ENCODE assay signal across 18 cellular contexts in genomic region chr5:147985593-147985992, GRCh38.
DNase-seq lines count a peak whose midpoint lies in the region; ATAC-seq, FAIRE-seq and TF ChIP-seq lines count a peak whose summit lies in the region.
"Had no signal": no experiment of that assay in that cellular context is flagged by ENCODE, and none has a peak within 500 bp of the region (broad histone marks: within the 10 kb centered on the region; RNA-seq: fewer than 3 reads in every experiment).

No MANE protein-coding gene starts in this region.

- H3K4me3 ChIP-seq in right lobe of liver (no peak overlapping the region), HepG2 (replicated peaks in 1 of 3; ENCODE audit: insufficient read depth in 1 of 3, low read depth in 2 of 3, low read length in 3 of 3) (no peak overlapping the region), trophoblast cell (ENCODE audit: low read depth, low read length) (no peak overlapping the region)
- H3K4me3 ChIP-seq: BLaER1 treated with 17β-estradiol and CSF1 and Interleukin-3, amounts not matched to agents 10 nM and 100 nM had no signal

- TF ChIP-seq CTCF in right lobe of liver (IDR thresholded peaks at IDR 0.05) (no peak), HepG2 (CRISPR knock-in tag; IDR thresholded peaks at IDR 0.05) (no peak)

- intact Hi-C loops in right lobe of liver (cut with DNase I) = no loop called here
- intact Hi-C loops in HepG2 (cut with micrococcal nuclease; ENCODE audit: unreplicated experiment) = no loop called here

- no peak overlapping the region for H4K12ac ChIP-seq in trophoblast cell (ENCODE audit: low read depth, low read length)

- CTCF ChIA-PET in HepG2 (lab: Yijun Ruan, JAX; ENCODE audit: low intra/inter-chr PET ratio, low total read pairs) = no interaction called here

- WGBS in right lobe of liver (ENCODE audit: insufficient coverage, low coverage, low lambda C conversion rate, missing lambda C conversion rate) = 51% methylated on average over 5 of the region's 5 CpGs
- WGBS in HepG2 (ENCODE audit: low lambda C conversion rate) = 9% methylated on average over 5 of the region's 5 CpGs
- no CpG with 5 or more reads among the region's 5 CpGs for WGBS in trophoblast cell (ENCODE audit: extremely low coverage, insufficient coverage, insufficient read length)

- H3K36me3 ChIP-seq in right lobe of liver (no peaks in the 10 kb centered on the region), HepG2 (replicated peaks in 1 of 2; ENCODE audit: control insufficient read depth in 1 of 2, insufficient read depth in 2 of 2, low read length in 2 of 2) (no peaks in the 10 kb centered on the region), trophoblast cell (ENCODE audit: control insufficient read depth in 1 of 2, insufficient read depth in 2 of 2, low read length in 2 of 2) (no peaks in the 10 kb centered on the region)
- H3K36me3 ChIP-seq: BLaER1 treated with 17β-estradiol and CSF1 and Interleukin-3, amounts not matched to agents 10 nM and 100 nM had no signal

- no peak overlapping the region for H4K8ac ChIP-seq in trophoblast cell (ENCODE audit: low read depth, low read length)

- TF ChIP-seq POLR2A in right lobe of liver (IDR thresholded peaks at IDR 0.05) (no peak), HepG2 (IDR thresholded peaks at IDR 0.05; ENCODE audit: insufficient read depth in 1 of 2, low read depth in 2 of 2, low read length in 2 of 2) (no peak)

- BruUV-seq in HepG2 (replicated peaks; lab: Mats Ljungman, UMichigan) = no TSS peak

- no peak overlapping the region for H3K9ac ChIP-seq in HepG2 (ENCODE audit: insufficient read depth, low read depth, low read length)
- peak overlapping the region; percentile 47 for H3K9ac ChIP-seq in trophoblast cell (ENCODE audit: low read length)
- H3K9ac ChIP-seq: BLaER1 treated with 17β-estradiol and CSF1 and Interleukin-3, amounts not matched to agents 10 nM and 100 nM had no signal

- no peak for FAIRE-seq in HepG2 (lab: Jason Lieb, UNC)

- H3K4me2 ChIP-seq in HepG2 (ENCODE audit: low read depth, low read length) (no peak overlapping the region), trophoblast cell (ENCODE audit: low read length) (no peak overlapping the region)
- H3K4me2 ChIP-seq: BLaER1 treated with 17β-estradiol and CSF1 and Interleukin-3, amounts not matched to agents 10 nM and 100 nM had no signal

- no peaks in the 10 kb centered on the region for H4K20me1 ChIP-seq in HepG2 (ENCODE audit: insufficient read depth, low read length)
- H4K20me1 ChIP-seq: BLaER1 treated with 17β-estradiol and CSF1 and Interleukin-3, amounts not matched to agents 10 nM and 100 nM had no signal

- in situ Hi-C loops in HepG2 (cut with HindIII; ENCODE audit: extremely low pct_ligation_motif_present, low pct_unique_long_range_greater_than_20kb) = no loop called here

- H3K4ac ChIP-seq in trophoblast cell (ENCODE audit: low read depth, low read length) = no peak overlapping the region

- no peak overlapping the region for H2BK120ac ChIP-seq in trophoblast cell (ENCODE audit: insufficient read depth, low read length, poor library complexity)

- ATAC-seq in right lobe of liver (peak; percentile 48 to 68 (median 64)), HepG2 (no peak), esophagus mucosa (peak; percentile 66)
- ATAC-seq: CD8-positive, alpha-beta T cell; HCT116 had no signal

- H3K23ac ChIP-seq in trophoblast cell (ENCODE audit: low read length) = no peak overlapping the region

- H3K18ac ChIP-seq in trophoblast cell (ENCODE audit: low read length) = no peak overlapping the region

- no peak for DNase-seq in right lobe of liver
- no peak for DNase-seq in HepG2 (ENCODE audit: low spot score)
- DNase-seq in trophoblast cell = no peak
- no peak for DNase-seq in activated gamma-delta T cell (lab: John Stamatoyannopoulos, UW)
- no peak for DNase-seq in SKM-1 (lab: John Stamatoyannopoulos, UW; ENCODE audit: unreplicated experiment)
- no peak for DNase-seq in activated CD8-positive, alpha-beta memory T cell treated with anti-CD3 and anti-CD28 coated beads, Interleukin-2, amount 50 U/mL, for 48 hours
- DNase-seq: 8988T; Calu3; CD8-positive, alpha-beta T cell; DMS79 treated with DMSO at 0.1 percent for 48 hours; GF-D8; GOT3; H7; HFFc6 had no signal

- H3K27me3 ChIP-seq in right lobe of liver = no peaks in the 10 kb centered on the region
- H3K27me3 ChIP-seq in HepG2 (ENCODE audit: control insufficient read depth in 1 of 2, insufficient read depth in 2 of 2, low read length in 2 of 2) = no peaks in the 10 kb centered on the region
- no peaks in the 10 kb centered on the region for H3K27me3 ChIP-seq in trophoblast cell (ENCODE audit: insufficient read depth, low read length)
- H3K27me3 ChIP-seq: BLaER1 treated with 17β-estradiol and CSF1 and Interleukin-3, amounts not matched to agents 10 nM and 100 nM had no signal

- H3K14ac ChIP-seq in trophoblast cell (ENCODE audit: low read length) = no peak overlapping the region

- H3K27ac ChIP-seq in right lobe of liver = peak overlapping the region in 1 of 3 donors; percentile 7
- H3K27ac ChIP-seq in HepG2 (ENCODE audit: extremely low read length, insufficient read depth, low read length) = no peak overlapping the region
- H3K27ac ChIP-seq in trophoblast cell (ENCODE audit: low read depth, low read length) = no peak overlapping the region
- H3K27ac ChIP-seq: BLaER1 treated with 17β-estradiol and CSF1 and Interleukin-3, amounts not matched to agents 10 nM and 100 nM; HL-60 had no signal

- H4K91ac ChIP-seq in trophoblast cell (ENCODE audit: low read depth, low read length) = no peak overlapping the region

- H3K4me1 ChIP-seq in right lobe of liver (peaks cover 0 to 16% (median 0%) of the 10 kb centered on the region in 4 donors), HepG2 (ENCODE audit: insufficient read depth, low read length) (no peaks in the 10 kb centered on the region), trophoblast cell (ENCODE audit: control insufficient read depth in 1 of 2, insufficient read depth in 2 of 2, low read length in 2 of 2) (no peaks in the 10 kb centered on the region)
- H3K4me1 ChIP-seq: BLaER1 treated with 17β-estradiol and CSF1 and Interleukin-3, amounts not matched to agents 10 nM and 100 nM had no signal

- no peaks in the 10 kb centered on the region for H3K9me3 ChIP-seq in right lobe of liver
- no peaks in the 10 kb centered on the region for H3K9me3 ChIP-seq in HepG2 (ENCODE audit: low read length)
- no peaks in the 10 kb centered on the region for H3K9me3 ChIP-seq in trophoblast cell (ENCODE audit: insufficient read depth, low read depth, low read length)
- H3K9me3 ChIP-seq: BLaER1 treated with 17β-estradiol and CSF1 and Interleukin-3, amounts not matched to agents 10 nM and 100 nM had no signal

- no peak overlapping the region for H2BK12ac ChIP-seq in trophoblast cell (ENCODE audit: low read length)

- TF ChIP-seq EP300 in HepG2 (IDR thresholded peaks at IDR 0.05; ENCODE audit: low read depth in 2 of 2, low read length in 2 of 2) = no peak
- no peak for TF ChIP-seq EP300 in HepG2 (CRISPR knock-in tag; IDR thresholded peaks at IDR 0.05; ENCODE audit: borderline replicate concordance)

- H2AFZ ChIP-seq in HepG2 (ENCODE audit: low read length) (no peak overlapping the region), trophoblast cell (ENCODE audit: insufficient read depth, low read length, poor library complexity) (no peak overlapping the region)

- H2BK5ac ChIP-seq in trophoblast cell (ENCODE audit: low read depth, low read length, poor library complexity) = no peak overlapping the region

- POLR2A ChIA-PET in HepG2 (lab: Yijun Ruan, JAX) = no interaction called here

- H2AK5ac ChIP-seq in trophoblast cell (ENCODE audit: low read length) = no peak overlapping the region

- no peak for TF ChIP-seq RAD21 in HepG2 (CRISPR knock-in tag; IDR thresholded peaks at IDR 0.05)

- H3K79me1 ChIP-seq in trophoblast cell (ENCODE audit: low read length) = no peaks in the 10 kb centered on the region

- H3K79me2 ChIP-seq in HepG2 (ENCODE audit: insufficient read depth, low read length) (no peaks in the 10 kb centered on the region), trophoblast cell (ENCODE audit: control insufficient read depth, insufficient read depth, low read length, poor library complexity) (no peaks in the 10 kb centered on the region)

TF ChIP-seq in HepG2, 621 proteins besides CTCF, POLR2A, EP300 and RAD21 (continues in another document):
- TF ChIP-seq ZBTB37 (CRISPR knock-in tag; IDR thresholded peaks at IDR 0.05) (no peak), MEIS1 (CRISPR knock-in tag; IDR thresholded peaks at IDR 0.05; ENCODE audit: borderline replicate concordance) (no peak), CEBPB (IDR thresholded peaks at IDR 0.05; ENCODE audit: borderline replicate concordance, low read depth, low read length) (no peak), CAMTA2 (CRISPR knock-in tag; IDR thresholded peaks at IDR 0.05; ENCODE audit: borderline replicate concordance) (no peak), MIXL1 (CRISPR knock-in tag; IDR thresholded peaks at IDR 0.05) (no peak), ZBTB34 (CRISPR knock-in tag; IDR thresholded peaks at IDR 0.05) (no peak), RFX3 (CRISPR knock-in tag; IDR thresholded peaks at IDR 0.05) (no peak), RBAK (CRISPR knock-in tag; IDR thresholded peaks at IDR 0.05) (no peak), TEAD2 (CRISPR knock-in tag; IDR thresholded peaks at IDR 0.05) (no peak), JDP2 (CRISPR knock-in tag; IDR thresholded peaks at IDR 0.05; ENCODE audit: borderline replicate concordance) (no peak)
